Comparison of ENCODE assay signal across 11 cellular contexts in the genomic region with DNA sequence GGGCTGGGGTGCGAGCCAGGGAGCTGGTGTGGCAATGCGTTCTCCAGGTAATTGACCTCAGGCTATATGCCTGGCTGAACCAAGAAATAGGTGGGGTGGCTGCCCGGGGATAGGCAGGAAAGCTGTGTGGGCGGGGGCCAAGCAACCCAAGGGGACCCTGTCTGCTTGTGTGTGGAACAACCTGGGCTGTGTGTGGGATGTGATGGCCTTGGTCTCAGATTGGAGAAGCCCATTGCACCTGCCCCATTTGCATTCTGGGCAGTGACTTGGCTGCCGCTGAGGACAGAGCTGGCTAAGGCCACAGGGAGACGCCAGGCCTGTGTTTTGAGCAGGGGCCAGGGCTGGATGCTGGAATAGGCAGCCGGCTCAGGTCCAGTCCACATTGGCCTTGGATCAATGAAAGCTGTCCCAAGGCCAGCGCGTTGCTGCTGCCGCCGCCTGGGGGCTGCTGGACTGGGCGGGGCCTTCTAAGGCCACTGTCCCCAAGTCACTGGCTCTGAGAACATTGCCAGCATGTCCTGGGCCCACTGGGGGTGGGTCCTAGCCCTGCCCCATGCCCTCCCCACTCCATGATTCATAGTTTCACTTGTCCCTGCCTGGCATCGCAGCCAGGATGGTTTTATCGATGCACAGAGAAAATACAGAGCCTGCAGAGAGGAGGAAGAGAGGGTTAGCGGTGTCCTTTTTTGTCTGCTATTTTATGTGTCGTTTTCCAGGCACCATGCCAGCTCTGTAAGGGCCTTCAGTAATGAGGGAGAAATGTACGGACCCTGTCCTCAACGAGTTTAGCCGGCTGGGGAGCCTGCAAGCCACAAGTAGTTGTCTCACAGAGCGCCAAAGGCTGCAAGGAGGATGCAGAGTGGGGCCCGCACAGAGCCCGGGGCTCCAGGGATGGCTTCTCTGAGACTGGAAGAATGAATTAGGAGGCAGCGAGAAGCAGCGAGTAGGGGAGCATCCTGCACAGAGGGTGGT. TPM values are rescaled to one million over a fixed set of nuclear protein-coding genes. Genes with fewer than 3 reads are reported as not detected.
A peak's percentile ranks its signal among the peaks of the same experiment; 100 is the strongest.
DNase-seq lines count a peak whose midpoint lies in the region; ATAC-seq and TF ChIP-seq lines count a peak whose summit lies in the region.
"Had no signal": no experiment of that assay in that cellular context is flagged by ENCODE, and none has a peak within 500 bp of the region (broad histone marks: within the 10 kb centered on the region; RNA-seq: fewer than 3 reads in every experiment).

No MANE protein-coding gene starts in this region.

- WGBS in heart left ventricle, 4 donors = 40 to 52% (median 44%) methylated on average over 18 to 24 of the region's 24 CpGs

- POLR2A ChIA-PET in HEK293 (lab: Yijun Ruan, JAX) = interaction anchor here (0.5 kb wide), 1 partner anchor 22 kb away, joined by 3 read pairs; no protein-coding TSS in a partner anchor

- H3K4me1 ChIP-seq in HEK293 (ENCODE audit: control insufficient read depth, insufficient read depth, low read length) (peaks cover 3% of the 10 kb centered on the region; the same call in 1 of the 2 replicates), heart left ventricle (peaks cover 0 to 19% (median 10%) of the 10 kb centered on the region in 12 donors)

- H3K27ac ChIP-seq in HEK293 (ENCODE audit: extremely low read depth, low read depth, low read length) (no peak overlapping the region), heart left ventricle (peak overlapping the region in 2 of 12 donors; percentile 17 to 57)

- CTCF ChIA-PET in HEK293 (lab: Yijun Ruan, JAX) = interaction anchor here (0.6 to 2.5 kb wide), 3 partner anchors 42 to 80 kb away, joined by 3 to 13 read pairs (median 3); no protein-coding TSS in a partner anchor

- H3K27me3 ChIP-seq in heart left ventricle = no peaks in the 10 kb centered on the region

- peak; percentile 90 to 97 (median 94) for ATAC-seq in heart left ventricle

- no peaks in the 10 kb centered on the region for H3K9me3 ChIP-seq in HEK293 (ENCODE audit: control insufficient read depth, insufficient read depth, low read depth, low read length)
- H3K9me3 ChIP-seq in heart left ventricle = no peaks in the 10 kb centered on the region

- DNase-seq in SHP77 treated with DMSO at 0.1 percent for 48 hours (lab: John Stamatoyannopoulos, UW) = peak; percentile 3
- peak; percentile 56 to 90 (median 83) for DNase-seq in heart left ventricle
- peak; percentile 84 for DNase-seq in posterior vena cava (ENCODE audit: low spot score)
- no peak for DNase-seq in SW480 (ENCODE audit: low spot score)
- DNase-seq in HuH-7 (ENCODE audit: low spot score) = no peak
- DNase-seq in NK-92 (lab: John Stamatoyannopoulos, UW; ENCODE audit: unreplicated experiment) = no peak
- no peak for DNase-seq in stimulated activated CD4-positive, alpha-beta T cell treated with anti-CD3 and anti-CD28 coated beads, Interleukin-4, amount 100 ng/mL, for 1 hour
- DNase-seq: effector CD4-positive, alpha-beta T cell; naive B cell; stimulated activated CD8-positive, alpha-beta memory T cell treated with anti-CD3 and anti-CD28 coated beads, Interleukin-4, amount 100 ng/mL, for 48 hours had no signal

- intact Hi-C loops in heart left ventricle (cut with DNase I) (loop anchor here in 8 of 10 donors (2.0 to 10.0 kb wide), 6 partner anchors 73 to 215 kb away; no protein-coding TSS in a partner anchor), posterior vena cava (cut with DNase I) (loop anchor here in 1 of 2 donors (5.0 kb wide), 1 partner anchor 70 kb away; no protein-coding TSS in a partner anchor)

- no peak for TF ChIP-seq CTCF in HEK293 (tag by site-specific recombination; IDR thresholded peaks at IDR 0.05)
- peak in 8 of 12 donors; percentile 8 to 51 (median 20) for TF ChIP-seq CTCF in heart left ventricle (IDR thresholded peaks at IDR 0.05)

- TF ChIP-seq POLR2A in heart left ventricle (IDR thresholded peaks at IDR 0.05) = no peak

- H3K36me3 ChIP-seq in HEK293 (ENCODE audit: control insufficient read depth in 2 of 2, insufficient read depth in 1 of 2, low read length in 2 of 2) = no peaks in the 10 kb centered on the region
- H3K36me3 ChIP-seq in heart left ventricle = no peaks in the 10 kb centered on the region

- no peak overlapping the region for H3K4me3 ChIP-seq in HEK293 (ENCODE audit: low read depth, low read length)
- peak overlapping the region in 3 of 12 donors; percentile 21 to 28 (median 24) for H3K4me3 ChIP-seq in heart left ventricle

TF ChIP-seq in HEK293, 187 proteins besides CTCF, POLR2A, EP300 and RAD21:
- TF ChIP-seq MYNN (tag by site-specific recombination; IDR thresholded peaks at IDR 0.05; ENCODE audit: borderline replicate concordance) (no peak), ZNF621 (tag by site-specific recombination; IDR thresholded peaks at IDR 0.05) (no peak), KLF10 (tag by site-specific recombination; IDR thresholded peaks at IDR 0.05) (no peak), SCRT2 (tag by site-specific recombination; IDR thresholded peaks at IDR 0.05) (0 out of 2 replicates have a peak, but pooled peaks have one; percentile 23), ZNF16 (tag by site-specific recombination; IDR thresholded peaks at IDR 0.05; ENCODE audit: low read depth) (no peak), ZNF529 (tag by site-specific recombination; IDR thresholded peaks at IDR 0.05; ENCODE audit: insufficient replicate concordance) (no peak), ZFP41 (tag by site-specific recombination; IDR thresholded peaks at IDR 0.05; ENCODE audit: borderline replicate concordance) (no peak), ZNF624 (tag by site-specific recombination; IDR thresholded peaks at IDR 0.05) (no peak), ZBTB7A (tag by site-specific recombination; IDR thresholded peaks at IDR 0.05; ENCODE audit: low read depth) (no peak), ZNF785 (tag by site-specific recombination; IDR thresholded peaks at IDR 0.05) (no peak), ZBTB17 (tag by site-specific recombination; IDR thresholded peaks at IDR 0.05) (no peak), ZEB2 (tag by site-specific recombination; IDR thresholded peaks at IDR 0.05) (no peak), TRIM28 (IDR thresholded peaks at IDR 0.05; ENCODE audit: borderline replicate concordance, low read length) (no peak), ZNF600 (tag by site-specific recombination; IDR thresholded peaks at IDR 0.05) (no peak), ZIC2 (tag by site-specific recombination; IDR thresholded peaks at IDR 0.05) (0 out of 2 replicates have a peak, but pooled peaks have one; percentile 17), ZBTB20 (tag by site-specific recombination; IDR thresholded peaks at IDR 0.05) (peak; percentile 57), ZNF670 (tag by site-specific recombination; IDR thresholded peaks at IDR 0.05; ENCODE audit: low read depth) (no peak)
- TF ChIP-seq, protein P1, sequence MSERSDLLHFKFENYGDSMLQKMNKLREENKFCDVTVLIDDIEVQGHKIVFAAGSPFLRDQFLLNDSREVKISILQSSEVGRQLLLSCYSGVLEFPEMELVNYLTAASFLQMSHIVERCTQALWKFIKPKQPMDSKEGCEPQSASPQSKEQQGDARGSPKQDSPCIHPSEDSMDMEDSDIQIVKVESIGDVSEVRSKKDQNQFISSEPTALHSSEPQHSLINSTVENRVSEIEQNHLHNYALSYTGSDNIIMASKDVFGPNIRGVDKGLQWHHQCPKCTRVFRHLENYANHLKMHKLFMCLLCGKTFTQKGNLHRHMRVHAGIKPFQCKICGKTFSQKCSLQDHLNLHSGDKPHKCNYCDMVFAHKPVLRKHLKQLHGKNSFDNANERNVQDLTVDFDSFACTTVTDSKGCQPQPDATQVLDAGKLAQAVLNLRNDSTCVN (tag by site-specific recombination; optimal IDR thresholded peaks at IDR 0.05) = no peak
- TF ChIP-seq, protein P2, sequence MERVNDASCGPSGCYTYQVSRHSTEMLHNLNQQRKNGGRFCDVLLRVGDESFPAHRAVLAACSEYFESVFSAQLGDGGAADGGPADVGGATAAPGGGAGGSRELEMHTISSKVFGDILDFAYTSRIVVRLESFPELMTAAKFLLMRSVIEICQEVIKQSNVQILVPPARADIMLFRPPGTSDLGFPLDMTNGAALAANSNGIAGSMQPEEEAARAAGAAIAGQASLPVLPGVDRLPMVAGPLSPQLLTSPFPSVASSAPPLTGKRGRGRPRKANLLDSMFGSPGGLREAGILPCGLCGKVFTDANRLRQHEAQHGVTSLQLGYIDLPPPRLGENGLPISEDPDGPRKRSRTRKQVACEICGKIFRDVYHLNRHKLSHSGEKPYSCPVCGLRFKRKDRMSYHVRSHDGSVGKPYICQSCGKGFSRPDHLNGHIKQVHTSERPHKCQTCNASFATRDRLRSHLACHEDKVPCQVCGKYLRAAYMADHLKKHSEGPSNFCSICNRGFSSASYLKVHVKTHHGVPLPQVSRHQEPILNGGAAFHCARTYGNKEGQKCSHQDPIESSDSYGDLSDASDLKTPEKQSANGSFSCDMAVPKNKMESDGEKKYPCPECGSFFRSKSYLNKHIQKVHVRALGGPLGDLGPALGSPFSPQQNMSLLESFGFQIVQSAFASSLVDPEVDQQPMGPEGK (tag by site-specific recombination; IDR thresholded peaks at IDR 0.05) = no peak
- TF ChIP-seq, protein P3, sequence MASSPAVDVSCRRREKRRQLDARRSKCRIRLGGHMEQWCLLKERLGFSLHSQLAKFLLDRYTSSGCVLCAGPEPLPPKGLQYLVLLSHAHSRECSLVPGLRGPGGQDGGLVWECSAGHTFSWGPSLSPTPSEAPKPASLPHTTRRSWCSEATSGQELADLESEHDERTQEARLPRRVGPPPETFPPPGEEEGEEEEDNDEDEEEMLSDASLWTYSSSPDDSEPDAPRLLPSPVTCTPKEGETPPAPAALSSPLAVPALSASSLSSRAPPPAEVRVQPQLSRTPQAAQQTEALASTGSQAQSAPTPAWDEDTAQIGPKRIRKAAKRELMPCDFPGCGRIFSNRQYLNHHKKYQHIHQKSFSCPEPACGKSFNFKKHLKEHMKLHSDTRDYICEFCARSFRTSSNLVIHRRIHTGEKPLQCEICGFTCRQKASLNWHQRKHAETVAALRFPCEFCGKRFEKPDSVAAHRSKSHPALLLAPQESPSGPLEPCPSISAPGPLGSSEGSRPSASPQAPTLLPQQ (tag by site-specific recombination; IDR thresholded peaks at IDR 0.05) = peak; percentile 70
- TF ChIP-seq, protein P4, sequence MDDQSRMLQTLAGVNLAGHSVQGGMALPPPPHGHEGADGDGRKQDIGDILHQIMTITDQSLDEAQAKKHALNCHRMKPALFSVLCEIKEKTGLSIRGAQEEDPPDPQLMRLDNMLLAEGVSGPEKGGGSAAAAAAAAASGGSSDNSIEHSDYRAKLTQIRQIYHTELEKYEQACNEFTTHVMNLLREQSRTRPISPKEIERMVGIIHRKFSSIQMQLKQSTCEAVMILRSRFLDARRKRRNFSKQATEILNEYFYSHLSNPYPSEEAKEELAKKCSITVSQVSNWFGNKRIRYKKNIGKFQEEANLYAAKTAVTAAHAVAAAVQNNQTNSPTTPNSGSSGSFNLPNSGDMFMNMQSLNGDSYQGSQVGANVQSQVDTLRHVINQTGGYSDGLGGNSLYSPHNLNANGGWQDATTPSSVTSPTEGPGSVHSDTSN (CRISPR knock-in tag; IDR thresholded peaks at IDR 0.05) = no peak

RNA-seq across cellular contexts. Expression of a gene that starts 43.9 kb away (rescaled TPM):
- total RNA-seq in heart left ventricle (1 to 10 TPM in 1 of 9 donors, under 1 TPM in 8; 0.05 to 1.0 (median 0.26) TPM), posterior vena cava (10 to 100 TPM; 25.7 to 67.6 TPM)
- polyA plus RNA-seq in heart left ventricle = under 1 TPM; 0.23 to 0.32 TPM

Comparison
In these comparisons a context has a peak if more than half of its experiments do, and no peak if none do; other contexts are left out.
1. DNase-seq: peak in SHP77 treated with DMSO at 0.1 percent for 48 hours (single experiment), heart left ventricle (5 of 5) and posterior vena cava (single experiment); none in SW480 (single experiment), HuH-7 (single experiment), NK-92 (single experiment) and stimulated activated CD4-positive, alpha-beta T cell treated with anti-CD3 and anti-CD28 coated beads, Interleukin-4, amount 100 ng/mL, for 1 hour (single experiment).
2. RNA of a gene that starts 43.9 kb away (total RNA-seq): 25.7 to 67.6 TPM in posterior vena cava; 0.05 to 1.0 TPM in heart left ventricle; every median in the first group is over 10 times any median in the second.